In genomic region chr20:34541264-34541901, GRCh38 we compare ENCODE assay signal across 16 cellular contexts. TPM values are rescaled to one million over a fixed set of nuclear protein-coding genes. Genes with fewer than 3 reads are reported as not detected.
DNase-seq lines count a peak whose midpoint lies in the region; ATAC-seq and TF ChIP-seq lines count a peak whose summit lies in the region.
"Had no signal": no experiment of that assay in that cellular context is flagged by ENCODE, and none has a peak within 500 bp of the region (broad histone marks: within the 10 kb centered on the region; RNA-seq: fewer than 3 reads in every experiment).

No MANE protein-coding gene starts in this region.

- TF ChIP-seq CTCF in chondrocyte (IDR thresholded peaks at IDR 0.05) (no peak), WTC11 (IDR thresholded peaks at IDR 0.05) (no peak)

- no peaks in the 10 kb centered on the region for H3K27me3 Mint-ChIP-seq in stimulated activated naive CD8-positive, alpha-beta T cell treated with anti-CD3 and anti-CD28 coated beads, Interleukin-15, Interleukin-2, amounts not matched to agents 100 ng/mL and 50 ng/mL, for 24 hours
- H3K27me3 Mint-ChIP-seq in chondrocyte (ENCODE audit: low read depth) (no peaks in the 10 kb centered on the region), WTC11 (ENCODE audit: low read depth) (0 out of 2 replicates have a peak, but pooled peaks cover 3% of the 10 kb centered on the region)
- H3K27me3 Mint-ChIP-seq in stimulated activated naive B cell treated with anti-CD40 and anti-IgM and Interleukin-4, amounts not matched to agents 10 μg/mL and 1 μg/mL and 100 μg/mL, for 72 hours = peaks cover 5 to 8% of the 10 kb centered on the region in 2 donors

- peaks cover 33% of the 10 kb centered on the region for H3K36me3 Mint-ChIP-seq in stimulated activated naive CD8-positive, alpha-beta T cell treated with anti-CD3 and anti-CD28 coated beads, Interleukin-15, Interleukin-2, amounts not matched to agents 100 ng/mL and 50 ng/mL, for 24 hours (ENCODE audit: low read depth)
- H3K36me3 Mint-ChIP-seq in chondrocyte (ENCODE audit: low read depth) (peaks cover 41% of the 10 kb centered on the region), WTC11 (peaks cover 23% of the 10 kb centered on the region)
- peaks cover 34 to 49% of the 10 kb centered on the region in 2 donors for H3K36me3 Mint-ChIP-seq in stimulated activated naive B cell treated with anti-CD40 and anti-IgM and Interleukin-4, amounts not matched to agents 10 μg/mL and 1 μg/mL and 100 μg/mL, for 72 hours

- no peak overlapping the region for H3K4me3 Mint-ChIP-seq in stimulated activated naive CD8-positive, alpha-beta T cell treated with anti-CD3 and anti-CD28 coated beads, Interleukin-15, Interleukin-2, amounts not matched to agents 100 ng/mL and 50 ng/mL, for 24 hours
- H3K4me3 Mint-ChIP-seq in chondrocyte (ENCODE audit: unreplicated experiment) = no peak overlapping the region
- H3K4me3 Mint-ChIP-seq in stimulated activated naive B cell treated with anti-CD40 and anti-IgM and Interleukin-4, amounts not matched to agents 10 μg/mL and 1 μg/mL and 100 μg/mL, for 72 hours = no peak overlapping the region
- H3K4me3 Mint-ChIP-seq in WTC11 = no peak overlapping the region
- H3K4me3 Mint-ChIP-seq: naive B cell had no signal

- H3K27ac Mint-ChIP-seq in stimulated activated naive CD8-positive, alpha-beta T cell treated with anti-CD3 and anti-CD28 coated beads, Interleukin-15, Interleukin-2, amounts not matched to agents 100 ng/mL and 50 ng/mL, for 24 hours = peak overlapping the region; percentile 75
- H3K27ac Mint-ChIP-seq in chondrocyte (ENCODE audit: unreplicated experiment) = no peak overlapping the region
- H3K27ac Mint-ChIP-seq in stimulated activated naive B cell treated with anti-CD40 and anti-IgM and Interleukin-4, amounts not matched to agents 10 μg/mL and 1 μg/mL and 100 μg/mL, for 72 hours = peak overlapping the region; percentile 37
- no peak overlapping the region for H3K27ac Mint-ChIP-seq in WTC11

- POLR2A ChIA-PET in WTC11 (lab: Charles Lee) = no interaction called here

- DNase-seq in activated CD4-positive, CD25-positive, alpha-beta regulatory T cell (lab: John Stamatoyannopoulos, UW) = no peak
- DNase-seq in stimulated activated naive CD8-positive, alpha-beta T cell treated with anti-CD3 and anti-CD28 coated beads, Interleukin-15, Interleukin-2, amounts not matched to agents 100 U/mL and 50 U/mL, for 24 hours = no peak
- DNase-seq in chondrocyte (ENCODE audit: low spot score) = peak; percentile 38
- DNase-seq in stimulated activated naive B cell treated with anti-CD40 and anti-IgM and Interleukin-4, amounts not matched to agents 10 μg/mL and 1 μg/mL and 100 μg/mL, for 72 hours = no peak
- DNase-seq in WTC11 (ENCODE audit: low spot score) = no peak
- DNase-seq in KBM-7 = no peak
- DNase-seq: dorsolateral prefrontal cortex; naive B cell; NCI-H187 treated with DMSO at 0.1 percent for 48 hours; NCI-H446 treated with DMSO at 0.1 percent for 48 hours; SIG-M5; stimulated activated naive CD4-positive, alpha-beta T cell had no signal

- in situ Hi-C loops in KBM-7 (cut with MboI; ENCODE audit: low pct_unique_long_range_greater_than_20kb, low sequenced_read_pairs) = no loop called here

- no peaks in the 10 kb centered on the region for H3K9me3 Mint-ChIP-seq in stimulated activated naive CD8-positive, alpha-beta T cell treated with anti-CD3 and anti-CD28 coated beads, Interleukin-15, Interleukin-2, amounts not matched to agents 100 ng/mL and 50 ng/mL, for 24 hours
- H3K9me3 Mint-ChIP-seq in chondrocyte (ENCODE audit: low read depth) (no peaks in the 10 kb centered on the region), WTC11 (no peaks in the 10 kb centered on the region)
- H3K9me3 Mint-ChIP-seq in stimulated activated naive B cell treated with anti-CD40 and anti-IgM and Interleukin-4, amounts not matched to agents 10 μg/mL and 1 μg/mL and 100 μg/mL, for 72 hours = peaks cover 0 to 1% of the 10 kb centered on the region in 2 donors
- H3K9me3 Mint-ChIP-seq: IgD-negative memory B cell, naive B cell had no signal

- peaks cover 24% of the 10 kb centered on the region for H3K4me1 Mint-ChIP-seq in stimulated activated naive CD8-positive, alpha-beta T cell treated with anti-CD3 and anti-CD28 coated beads, Interleukin-15, Interleukin-2, amounts not matched to agents 100 ng/mL and 50 ng/mL, for 24 hours (ENCODE audit: low read depth)
- no peaks in the 10 kb centered on the region for H3K4me1 Mint-ChIP-seq in chondrocyte (ENCODE audit: low read depth)
- H3K4me1 Mint-ChIP-seq in stimulated activated naive B cell treated with anti-CD40 and anti-IgM and Interleukin-4, amounts not matched to agents 10 μg/mL and 1 μg/mL and 100 μg/mL, for 72 hours = peaks cover 2 to 5% of the 10 kb centered on the region in 2 donors
- H3K4me1 Mint-ChIP-seq in WTC11 = peaks cover 12% of the 10 kb centered on the region

- peak; percentile 57 to 65 for ATAC-seq in activated CD4-positive, CD25-positive, alpha-beta regulatory T cell treated with anti-CD3 and anti-CD28 coated beads, Interleukin-2, amount 50 U/mL, for 24 hours
- ATAC-seq in stimulated activated naive CD8-positive, alpha-beta T cell treated with anti-CD3 and anti-CD28 coated beads, Interleukin-15, Interleukin-2, amounts not matched to agents 100 U/mL and 50 U/mL, for 24 hours = no peak
- no peak for ATAC-seq in stimulated activated naive B cell treated with anti-CD40 and anti-IgM and Interleukin-4, amounts not matched to agents 10 μg/mL and 1 μg/mL and 100 μg/mL, for 72 hours (replicated peaks)
- no peak for ATAC-seq in WTC11
- ATAC-seq: esophagus mucosa had no signal

- CTCF ChIA-PET in WTC11 (lab: Charles Lee) = interaction anchor here (0.6 to 1.0 kb wide), 2 partner anchors 19 to 228 kb away, joined by 3 read pairs; no protein-coding TSS in a partner anchor

TF ChIP-seq in WTC11, 78 proteins besides CTCF, POLR2A, EP300 and RAD21:
- no peak for TF ChIP-seq CBFB (CRISPR knock-in tag; IDR thresholded peaks at IDR 0.05; ENCODE audit: low read depth)
- TF ChIP-seq NFYB (CRISPR knock-in tag; conservative IDR thresholded peaks at IDR 0.05; ENCODE audit: low read depth) = no peak
- TF ChIP-seq EMX1 (CRISPR knock-in tag; IDR thresholded peaks at IDR 0.05) = no peak
- no peak for TF ChIP-seq ELF4 (CRISPR knock-in tag; IDR thresholded peaks at IDR 0.05; ENCODE audit: low read depth)

RNA-seq across cellular contexts. Expression of gene MAP1LC3A, which starts 17.1 kb away (rescaled TPM):
- total RNA-seq in chondrocyte (49.4 to 128 TPM (median 120 TPM) in 3 replicates), WTC11 (2021) (7.5 to 12.1 TPM (median 11.3 TPM) in 3 replicates)

RNA-seq across cellular contexts. Expression of gene DYNLRB1, which starts 25.2 kb away (rescaled TPM):
- total RNA-seq in chondrocyte (111 to 204 TPM (median 199 TPM) in 3 replicates), WTC11 (2021) (99.3 to 126 TPM (median 115 TPM) in 3 replicates)

Comparison
In these comparisons a context has a peak if more than half of its experiments do, and no peak if none do; other contexts are left out.
1. ATAC-seq: peak in activated CD4-positive, CD25-positive, alpha-beta regulatory T cell treated with anti-CD3 and anti-CD28 coated beads, Interleukin-2, amount 50 U/mL, for 24 hours (2 of 2); none in stimulated activated naive CD8-positive, alpha-beta T cell treated with anti-CD3 and anti-CD28 coated beads, Interleukin-15, Interleukin-2, amounts not matched to agents 100 U/mL and 50 U/mL, for 24 hours (single experiment), stimulated activated naive B cell treated with anti-CD40 and anti-IgM and Interleukin-4, amounts not matched to agents 10 μg/mL and 1 μg/mL and 100 μg/mL, for 72 hours (0 of 2) and WTC11 (single experiment).
2. H3K27ac Mint-ChIP-seq: peak in stimulated activated naive CD8-positive, alpha-beta T cell treated with anti-CD3 and anti-CD28 coated beads, Interleukin-15, Interleukin-2, amounts not matched to agents 100 ng/mL and 50 ng/mL, for 24 hours (single experiment) and stimulated activated naive B cell treated with anti-CD40 and anti-IgM and Interleukin-4, amounts not matched to agents 10 μg/mL and 1 μg/mL and 100 μg/mL, for 72 hours (single experiment); none in chondrocyte (single experiment) and WTC11 (single experiment).